ENCODE assay signal across 27 cellular contexts in genomic region chr20:22006306-22006705, GRCh38.
"Had no signal": no experiment of that assay in that cellular context is flagged by ENCODE, and none has a peak within 500 bp of the region (broad histone marks: within the 10 kb centered on the region; RNA-seq: fewer than 3 reads in every experiment).

No MANE protein-coding gene starts in this region.

- DNase-seq: colonic mucosa; cortex of kidney; dermis blood vessel endothelial cell; dorsolateral prefrontal cortex; effector CD4-positive, alpha-beta T cell; effector CD8-positive, alpha-beta T cell; effector memory CD4-positive, alpha-beta T cell; effector memory CD8-positive, alpha-beta T cell; endodermal cell; erythroblast; esophagus squamous epithelium; foreskin fibroblast; foreskin keratinocyte; foreskin melanocyte; gastrocnemius medialis; glutamatergic neuron; head of caudate nucleus; heart left ventricle; heart right ventricle had no signal

- H3K4me3 ChIP-seq: colonic mucosa, coronary artery, dorsolateral prefrontal cortex, esophagus muscularis mucosa, esophagus squamous epithelium, gastrocnemius medialis, gastroesophageal sphincter, heart left ventricle, heart right ventricle had no signal

- FAIRE-seq: colon, endometrium, endothelial cell of umbilical vein had no signal

- H3K27me3 ChIP-seq: colonic mucosa, esophagus muscularis mucosa, esophagus squamous epithelium, foreskin keratinocyte, gastrocnemius medialis, gastroesophageal sphincter, heart left ventricle had no signal

- H3K27ac ChIP-seq: colonic mucosa, coronary artery, dorsolateral prefrontal cortex, epithelial cell of prostate, esophagus muscularis mucosa, esophagus squamous epithelium, foreskin keratinocyte, gastrocnemius medialis, gastroesophageal sphincter, heart left ventricle, heart right ventricle had no signal

- H3K4me1 ChIP-seq: colonic mucosa, esophagus muscularis mucosa, esophagus squamous epithelium, foreskin keratinocyte, gastrocnemius medialis, gastroesophageal sphincter, heart left ventricle, heart right ventricle had no signal

- ATAC-seq: effector memory CD8-positive, alpha-beta T cell; esophagus mucosa; foreskin keratinocyte; gastrocnemius medialis; gastroesophageal sphincter; heart left ventricle; heart right ventricle had no signal

- H3K9me3 ChIP-seq: colonic mucosa, esophagus squamous epithelium, gastrocnemius medialis had no signal

- H3K36me3 ChIP-seq: colonic mucosa, esophagus muscularis mucosa, esophagus squamous epithelium, gastrocnemius medialis, gastroesophageal sphincter, heart left ventricle, heart right ventricle had no signal
